8 cellular contexts compared by ENCODE assay signal in the genomic region with DNA sequence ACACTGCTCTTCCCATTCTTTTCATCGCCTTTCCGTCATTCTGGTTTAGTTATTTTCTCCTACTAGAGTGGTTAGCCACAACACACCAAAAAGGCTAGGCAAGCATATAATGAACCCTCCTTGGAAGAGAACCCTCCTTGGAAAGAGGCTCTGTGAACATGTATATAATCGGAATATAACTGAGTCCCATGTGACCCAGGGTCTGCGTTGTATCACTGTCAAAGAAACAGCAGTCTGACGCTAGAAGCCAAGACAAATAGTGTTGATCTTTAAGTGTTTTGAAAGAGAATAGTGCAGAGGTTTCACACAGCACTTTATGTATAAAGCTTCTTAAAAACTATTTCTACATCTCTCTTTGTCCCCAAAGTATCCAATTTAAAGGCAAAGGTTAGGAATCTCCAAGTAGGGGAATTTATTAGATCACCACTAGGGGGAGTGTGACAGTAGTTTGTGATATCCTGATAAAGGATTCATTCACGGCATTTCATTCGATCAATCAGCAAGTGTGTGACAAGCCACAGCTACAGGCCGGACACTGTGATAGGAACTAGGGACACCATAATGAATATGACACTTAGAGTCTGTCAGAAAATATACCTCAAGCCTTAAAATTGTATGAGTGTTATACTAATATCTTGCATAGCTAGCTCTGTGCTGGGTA.
A peak's percentile ranks its signal among the peaks of the same experiment; 100 is the strongest.
DNase-seq lines count a peak whose midpoint lies in the region; ATAC-seq and TF ChIP-seq lines count a peak whose summit lies in the region.

No MANE protein-coding gene starts in this region.

- H3K27me3 Mint-ChIP-seq in activated T-helper 1 cell treated with anti-CD3 and anti-CD28 coated beads, Interleukin-12 subunit alpha, Interleukin-12 subunit beta, Interleukin-2, Interleukin-4 antibody, amounts not matched to agents 30 ng/mL and 10 ng/mL and 1 ng/mL, durations not matched to agents 14 hours and 24 hours and 36 hours (ENCODE audit: insufficient read depth), result peaks cover 5% of the 10 kb centered on the region

- TF ChIP-seq CTCF in HL-60 (IDR thresholded peaks at IDR 0.05; ENCODE audit: insufficient read depth, low read length) (peak; percentile 40), RWPE2 (IDR thresholded peaks at IDR 0.05; ENCODE audit: poor library complexity, severe bottlenecking) (peak; percentile 86), fibroblast of pulmonary artery (IDR thresholded peaks at IDR 0.05; ENCODE audit: low read length, missing control alignments) (peak; percentile 79), parathyroid adenoma (IDR thresholded peaks at IDR 0.05) (peak; percentile 65)

- DNase-seq in AG20443 (ENCODE audit: low spot score), result peak; percentile 36
- no peak for DNase-seq in HL-60 (ENCODE audit: low read depth in 1 of 2, low spot score in 1 of 2)
- DNase-seq in RWPE2 (ENCODE audit: low spot score), result no peak
- peak; percentile 64 for DNase-seq in fibroblast of pulmonary artery (ENCODE audit: low read depth)
- DNase-seq in activated T-helper 1 cell treated with anti-CD3 and anti-CD28 coated beads, Interleukin-12 subunit alpha, Interleukin-12 subunit beta, Interleukin-2, Interleukin-4 antibody, amounts not matched to agents 30 ng/mL and 10 ng/mL and 1 ng/mL, durations not matched to agents 14 hours and 24 hours and 36 hours (ENCODE audit: low spot score), result no peak
- DNase-seq in 8988T, result no peak

- intact Hi-C loops in activated T-helper 1 cell treated with anti-CD3 and anti-CD28 coated beads, Interleukin-12 subunit alpha, Interleukin-12 subunit beta, Interleukin-2, Interleukin-4 antibody, amounts not matched to agents 30 ng/mL and 10 ng/mL and 1 ng/mL, durations not matched to agents 14 hours and 24 hours and 36 hours (cut with micrococcal nuclease), result loop anchor here (1.0 to 5.0 kb wide), 2 partner anchors 354 to 1120 kb away; no protein-coding TSS in a partner anchor

- H2AFZ ChIP-seq in parathyroid adenoma, result no peak overlapping the region

- H3K9me3 ChIP-seq in RWPE2 (ENCODE audit: severe bottlenecking) (no peaks in the 10 kb centered on the region), parathyroid adenoma (ENCODE audit: control insufficient read depth, low read length) (no peaks in the 10 kb centered on the region)

- no peaks in the 10 kb centered on the region for H3K9me3 Mint-ChIP-seq in activated T-helper 1 cell treated with anti-CD3 and anti-CD28 coated beads, Interleukin-12 subunit alpha, Interleukin-12 subunit beta, Interleukin-2, Interleukin-4 antibody, amounts not matched to agents 30 ng/mL and 10 ng/mL and 1 ng/mL, durations not matched to agents 14 hours and 24 hours and 36 hours

- H3K4me3 ChIP-seq in HL-60 (replicated peaks; ENCODE audit: insufficient read depth, low read length) (no peak overlapping the region), RWPE2 (ENCODE audit: severe bottlenecking) (no peak overlapping the region), fibroblast of pulmonary artery (replicated peaks; ENCODE audit: low read depth, low read length) (no peak overlapping the region), parathyroid adenoma (ENCODE audit: low read depth, low read length) (no peak overlapping the region)

- H3K4me1 ChIP-seq in RWPE2 (ENCODE audit: insufficient read depth, poor library complexity, severe bottlenecking) (no peaks in the 10 kb centered on the region), parathyroid adenoma (no peaks in the 10 kb centered on the region)

- no peaks in the 10 kb centered on the region for H3K27me3 ChIP-seq in HL-60 (ENCODE audit: insufficient read depth, poor library complexity, severe bottlenecking)
- no peaks in the 10 kb centered on the region for H3K27me3 ChIP-seq in RWPE2 (ENCODE audit: insufficient read depth, poor library complexity, severe bottlenecking)
- no peaks in the 10 kb centered on the region for H3K27me3 ChIP-seq in parathyroid adenoma (ENCODE audit: control insufficient read depth, insufficient read depth, low read length)

- no peak overlapping the region for H3K4me2 ChIP-seq in parathyroid adenoma (ENCODE audit: low read length)

- no peaks in the 10 kb centered on the region for H3K79me2 ChIP-seq in parathyroid adenoma

- H3K9ac ChIP-seq in parathyroid adenoma, result no peak overlapping the region

- H3K36me3 ChIP-seq in RWPE2 (ENCODE audit: low read depth) (no peaks in the 10 kb centered on the region), parathyroid adenoma (ENCODE audit: control insufficient read depth, insufficient read depth, low read length) (no peaks in the 10 kb centered on the region)

- no peaks in the 10 kb centered on the region for H3K36me3 Mint-ChIP-seq in activated T-helper 1 cell treated with anti-CD3 and anti-CD28 coated beads, Interleukin-12 subunit alpha, Interleukin-12 subunit beta, Interleukin-2, Interleukin-4 antibody, amounts not matched to agents 30 ng/mL and 10 ng/mL and 1 ng/mL, durations not matched to agents 14 hours and 24 hours and 36 hours (ENCODE audit: low read depth)

- H3K4me1 Mint-ChIP-seq in activated T-helper 1 cell treated with anti-CD3 and anti-CD28 coated beads, Interleukin-12 subunit alpha, Interleukin-12 subunit beta, Interleukin-2, Interleukin-4 antibody, amounts not matched to agents 30 ng/mL and 10 ng/mL and 1 ng/mL, durations not matched to agents 14 hours and 24 hours and 36 hours (ENCODE audit: low read depth), result no peaks in the 10 kb centered on the region

- ATAC-seq in GM18861 (IDR thresholded peaks at IDR 0.05; ENCODE audit: unreplicated experiment), result peak; percentile 71
- ATAC-seq in RWPE2 (ENCODE audit: low read depth), result peak; percentile 55; the same call in 2 of the 3 replicates

- no peak overlapping the region for H3K27ac ChIP-seq in HL-60 (replicated peaks)
- H3K27ac ChIP-seq in RWPE2 (ENCODE audit: poor library complexity, severe bottlenecking), result no peak overlapping the region
- H3K27ac ChIP-seq in parathyroid adenoma, result no peak overlapping the region

- H3K4me3 Mint-ChIP-seq in activated T-helper 1 cell treated with anti-CD3 and anti-CD28 coated beads, Interleukin-12 subunit alpha, Interleukin-12 subunit beta, Interleukin-2, Interleukin-4 antibody, amounts not matched to agents 30 ng/mL and 10 ng/mL and 1 ng/mL, durations not matched to agents 14 hours and 24 hours and 36 hours, result no peak overlapping the region

- H3K27ac Mint-ChIP-seq in activated T-helper 1 cell treated with anti-CD3 and anti-CD28 coated beads, Interleukin-12 subunit alpha, Interleukin-12 subunit beta, Interleukin-2, Interleukin-4 antibody, amounts not matched to agents 30 ng/mL and 10 ng/mL and 1 ng/mL, durations not matched to agents 14 hours and 24 hours and 36 hours, result no peak overlapping the region

Comparison
In these comparisons a context has a peak if more than half of its experiments do, and no peak if none do; other contexts are left out.
1. DNase-seq: peak in AG20443 (single experiment) and fibroblast of pulmonary artery (single experiment); none in HL-60 (0 of 2), RWPE2 (single experiment), activated T-helper 1 cell treated with anti-CD3 and anti-CD28 coated beads, Interleukin-12 subunit alpha, Interleukin-12 subunit beta, Interleukin-2, Interleukin-4 antibody, amounts not matched to agents 30 ng/mL and 10 ng/mL and 1 ng/mL, durations not matched to agents 14 hours and 24 hours and 36 hours (single experiment) and 8988T (single experiment).
2. Peak in every context shown above with its lines, with median percentiles within 50 percentile points of each other: CTCF ChIP-seq.